In genomic region chr3:11172136-11172670, GRCh38 we compare ENCODE assay signal across 20 cellular contexts. TPM values are rescaled to one million over a fixed set of nuclear protein-coding genes. Genes with fewer than 3 reads are reported as not detected.
A peak's percentile ranks its signal among the peaks of the same experiment; 100 is the strongest.
DNase-seq lines count a peak whose midpoint lies in the region; ATAC-seq and TF ChIP-seq lines count a peak whose summit lies in the region.
"Had no signal": no experiment of that assay in that cellular context is flagged by ENCODE, and none has a peak within 500 bp of the region (broad histone marks: within the 10 kb centered on the region; RNA-seq: fewer than 3 reads in every experiment).

No MANE protein-coding gene starts in this region.

- H2AFZ ChIP-seq in H9 (ENCODE audit: low read length): no peak overlapping the region

- H3K27ac Mint-ChIP-seq in H9: no peak overlapping the region

- no peak for DNase-seq in ascending aorta (ENCODE audit: low spot score in 2 of 2)
- DNase-seq in fibroblast of the aortic adventitia (ENCODE audit: low read depth): peak; percentile 61
- peak; percentile 37 for DNase-seq in spleen
- DNase-seq in stimulated activated CD4-positive, alpha-beta T cell treated with anti-CD3 and anti-CD28 coated beads, Interleukin-15, amount 100 ng/mL, for 24 hours: no peak
- DNase-seq in NCI-H524 (lab: John Stamatoyannopoulos, UW): no peak
- no peak for DNase-seq in H9
- DNase-seq: GF-D8, Karpas-422, MM.1S, NCI-H1092 treated with DMSO at 0.1 percent for 48 hours, NCI-H2081 treated with DMSO at 0.1 percent for 48 hours, NCI-H510A, NCI-H82, Right ventricle myocardium superior had no signal

- H2BK20ac ChIP-seq in H9 (ENCODE audit: low read depth, low read length, poor library complexity, severe bottlenecking): no peak overlapping the region

- H2BK15ac ChIP-seq in H9 (ENCODE audit: low read depth, low read length): no peak overlapping the region

- no peak overlapping the region for H3K4ac ChIP-seq in H9 (ENCODE audit: low read depth, low read length)

- no peaks in the 10 kb centered on the region for H3K79me1 ChIP-seq in H9 (ENCODE audit: insufficient read depth, low read depth, low read length, poor library complexity, severe bottlenecking)

- no peak overlapping the region for H3K9ac ChIP-seq in H9 (ENCODE audit: extremely low read depth, insufficient read length, low read length)

- peaks cover 3% of the 10 kb centered on the region; the same call in 1 of the 2 replicates for H3K27me3 Mint-ChIP-seq in H9 (ENCODE audit: low read depth)

- WGBS in spleen, 5 donors: 76 to 91% (median 81%) methylated on average over 4 of the region's 4 CpGs
- no CpG with 5 or more reads among the region's 4 CpGs for WGBS in H9 (ENCODE audit: extremely low coverage, insufficient read length, low lambda C conversion rate)

- no peaks in the 10 kb centered on the region for H3K27me3 ChIP-seq in ascending aorta
- peaks cover 0 to 4% (median 0%) of the 10 kb centered on the region in 7 donors for H3K27me3 ChIP-seq in spleen (replicated peaks in 1 of 7)
- no peaks in the 10 kb centered on the region for H3K27me3 ChIP-seq in H9 (ENCODE audit: insufficient read depth, low read length)

- TF ChIP-seq CTCF in HEK293 (tag by site-specific recombination; IDR thresholded peaks at IDR 0.05) (no peak), ascending aorta (IDR thresholded peaks at IDR 0.05) (no peak), fibroblast of the aortic adventitia (IDR thresholded peaks at IDR 0.05; ENCODE audit: insufficient read depth, low read length) (no peak), spleen (IDR thresholded peaks at IDR 0.05 in 8 of 11, conservative IDR thresholded peaks at IDR 0.05 in 3 of 11) (no peak), H9 (conservative IDR thresholded peaks at IDR 0.05) (no peak)

- POLR2A ChIA-PET in HEK293 (lab: Yijun Ruan, JAX): no interaction called here

- H3K9me3 Mint-ChIP-seq in H9: no peaks in the 10 kb centered on the region
- H3K9me3 Mint-ChIP-seq: CD14-positive monocyte had no signal

- H3K4me2 ChIP-seq in H9 (ENCODE audit: insufficient read depth, insufficient read length, low read length): no peak overlapping the region
- H3K4me2 ChIP-seq: A549 had no signal

- intact Hi-C loops in ascending aorta (cut with DNase I): loop anchor here (5.0 kb wide), 1 partner anchor 35 kb away; no protein-coding TSS in a partner anchor
- intact Hi-C loops in spleen (cut with DNase I; ENCODE audit: low total_unique reads): no loop called here

- H3K79me2 ChIP-seq in H9 (ENCODE audit: insufficient read depth, low read length): no peaks in the 10 kb centered on the region

- H3K14ac ChIP-seq in H9 (ENCODE audit: insufficient read depth, low read length): no peak overlapping the region

- no peak for TF ChIP-seq POLR2A in spleen (IDR thresholded peaks at IDR 0.05)

- H3K4me1 Mint-ChIP-seq in H9: peaks cover 9% of the 10 kb centered on the region in 2 experiments

- H3K4me3 Mint-ChIP-seq in H9: no peak overlapping the region
- H3K4me3 Mint-ChIP-seq: CD14-positive monocyte had no signal

- H3K18ac ChIP-seq in H9 (ENCODE audit: insufficient read length, low read depth, low read length): no peak overlapping the region

- no peaks in the 10 kb centered on the region for H3K36me3 Mint-ChIP-seq in H9 (ENCODE audit: insufficient read depth in 1 of 3, low read depth in 3 of 3)
- H3K36me3 Mint-ChIP-seq: CD14-positive monocyte had no signal

- no peak overlapping the region for H2BK5ac ChIP-seq in H9 (ENCODE audit: insufficient read length, low read length)

- H3K4me1 ChIP-seq in HEK293 (ENCODE audit: control insufficient read depth, insufficient read depth, low read length): no peaks in the 10 kb centered on the region
- H3K4me1 ChIP-seq in ascending aorta: peaks cover 18 to 52% of the 10 kb centered on the region in 2 donors
- H3K4me1 ChIP-seq in spleen: no peaks in the 10 kb centered on the region
- no peaks in the 10 kb centered on the region for H3K4me1 ChIP-seq in H9 (ENCODE audit: insufficient read depth, low read length)
- H3K4me1 ChIP-seq: A549 had no signal

- H2BK12ac ChIP-seq in H9 (ENCODE audit: insufficient read length, low read depth, low read length): no peak overlapping the region

- H3K56ac ChIP-seq in H9 (ENCODE audit: insufficient read length, low read depth, low read length): no peak overlapping the region

- H3K23ac ChIP-seq in H9 (ENCODE audit: insufficient read length, low read depth, low read length): no peak overlapping the region

- H3K4me3 ChIP-seq in HEK293 (ENCODE audit: low read depth, low read length) (no peak overlapping the region), ascending aorta (peak overlapping the region in 1 of 2 donors; percentile 46), fibroblast of the aortic adventitia (ENCODE audit: low read depth, low read length) (no peak overlapping the region), spleen (no peak overlapping the region)
- H3K4me3 ChIP-seq: A549 had no signal

- peaks cover 2% of the 10 kb centered on the region for H4K20me1 ChIP-seq in H9 (ENCODE audit: control insufficient read depth, insufficient read depth, insufficient read length)

- H4K91ac ChIP-seq in H9 (ENCODE audit: insufficient read length, low read depth, low read length): no peak overlapping the region

- no peak overlapping the region for H3T11ph ChIP-seq in H9 (ENCODE audit: low read length)

- CTCF ChIA-PET in HEK293 (lab: Yijun Ruan, JAX): interaction anchor here (1.0 to 1.9 kb wide), 3 partner anchors 15 to 33 kb away, joined by 3 to 7 read pairs (median 5); no protein-coding TSS in a partner anchor

- no peaks in the 10 kb centered on the region for H3K23me2 ChIP-seq in H9 (ENCODE audit: insufficient read length, low read depth, low read length, poor library complexity, severe bottlenecking)

- no peak for ATAC-seq in HG03135 (IDR thresholded peaks at IDR 0.05; ENCODE audit: unreplicated experiment)
- ATAC-seq: A549, Panc1 had no signal

- H4K5ac ChIP-seq in H9 (ENCODE audit: insufficient read length, low read depth, low read length): no peak overlapping the region

- H3K9me3 ChIP-seq in HEK293 (ENCODE audit: control insufficient read depth, insufficient read depth, low read depth, low read length) (no peaks in the 10 kb centered on the region), ascending aorta (no peaks in the 10 kb centered on the region), spleen (no peaks in the 10 kb centered on the region), H9 (ENCODE audit: control insufficient read depth, low read depth, low read length) (no peaks in the 10 kb centered on the region)
- H3K9me3 ChIP-seq: A549 had no signal

- H3K27ac ChIP-seq in HEK293 (ENCODE audit: extremely low read depth, low read depth, low read length): no peak overlapping the region
- peak overlapping the region; percentile 85 to 95 for H3K27ac ChIP-seq in ascending aorta
- H3K27ac ChIP-seq in spleen: no peak overlapping the region
- no peak overlapping the region for H3K27ac ChIP-seq in H9 (ENCODE audit: insufficient read length, low read depth, low read length)
- H3K27ac ChIP-seq: A549 had no signal

- H3K36me3 ChIP-seq in HEK293 (ENCODE audit: control insufficient read depth in 2 of 2, insufficient read depth in 1 of 2, low read length in 2 of 2) (no peaks in the 10 kb centered on the region), ascending aorta (no peaks in the 10 kb centered on the region), spleen (no peaks in the 10 kb centered on the region)

- H2AK5ac ChIP-seq in H9 (ENCODE audit: insufficient read length, low read length): no peak overlapping the region

- H4K8ac ChIP-seq in H9 (replicated peaks; ENCODE audit: insufficient read length, low read depth, low read length): no peak overlapping the region

- H2BK120ac ChIP-seq in H9 (ENCODE audit: low read depth, low read length, poor library complexity, severe bottlenecking): no peak overlapping the region

TF ChIP-seq in HEK293, 187 proteins besides CTCF, POLR2A, EP300 and RAD21 (continues in another document):
- TF ChIP-seq ZNF549 (tag by site-specific recombination; IDR thresholded peaks at IDR 0.05) (no peak), SP3 (tag by site-specific recombination; IDR thresholded peaks at IDR 0.05) (no peak), ZFP3 (tag by site-specific recombination; IDR thresholded peaks at IDR 0.05; ENCODE audit: low read depth) (no peak), SALL2 (tag by site-specific recombination; IDR thresholded peaks at IDR 0.05; ENCODE audit: borderline replicate concordance) (no peak), MYNN (tag by site-specific recombination; IDR thresholded peaks at IDR 0.05; ENCODE audit: borderline replicate concordance) (no peak), ZNF76 (tag by site-specific recombination; IDR thresholded peaks at IDR 0.05; ENCODE audit: borderline replicate concordance, low read depth) (no peak), ZNF37A (tag by site-specific recombination; IDR thresholded peaks at IDR 0.05) (no peak), WT1 (tag by site-specific recombination; IDR thresholded peaks at IDR 0.05) (no peak), ZNF114 (tag by site-specific recombination; IDR thresholded peaks at IDR 0.05) (no peak), ZBTB8A (tag by site-specific recombination; IDR thresholded peaks at IDR 0.05) (no peak), ZXDB (tag by site-specific recombination; IDR thresholded peaks at IDR 0.05) (peak; percentile 44; the same call in 1 of the 2 replicates)
- TF ChIP-seq, protein P1, sequence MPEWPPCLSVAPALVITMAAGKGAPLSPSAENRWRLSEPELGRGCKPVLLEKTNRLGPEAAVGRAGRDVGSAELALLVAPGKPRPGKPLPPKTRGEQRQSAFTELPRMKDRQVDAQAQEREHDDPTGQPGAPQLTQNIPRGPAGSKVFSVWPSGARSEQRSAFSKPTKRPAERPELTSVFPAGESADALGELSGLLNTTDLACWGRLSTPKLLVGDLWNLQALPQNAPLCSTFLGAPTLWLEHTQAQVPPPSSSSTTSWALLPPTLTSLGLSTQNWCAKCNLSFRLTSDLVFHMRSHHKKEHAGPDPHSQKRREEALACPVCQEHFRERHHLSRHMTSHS (tag by site-specific recombination; IDR thresholded peaks at IDR 0.05): no peak

RNA-seq across cellular contexts. Expression of gene HRH1, which starts 17.9 kb away (rescaled TPM):
- total RNA-seq in ascending aorta (6.2 TPM), fibroblast of the aortic adventitia (ENCODE audit: low replicate concordance) (7.4 and 20.6 TPM in 2 replicates), spleen (1 to 10 TPM in 6 of 7 donors, under 1 TPM in 1; 0.92 to 4.4 (median 2.4) TPM), H9 (2021) (0.31 and 0.74 TPM in 2 replicates)
- polyA plus RNA-seq in spleen: under 1 TPM; 0.15 to 0.42 (median 0.29) TPM
- total RNA-seq: H1 had no signal

Comparison
In these comparisons a context has a peak if more than half of its experiments do, and no peak if none do; other contexts are left out.
1. H3K27ac ChIP-seq: peak in ascending aorta (2 of 2); none in HEK293 (single experiment), spleen (0 of 8) and H9 (single experiment).
2. DNase-seq: peak in fibroblast of the aortic adventitia (single experiment) and spleen (single experiment); none in ascending aorta (0 of 2), stimulated activated CD4-positive, alpha-beta T cell treated with anti-CD3 and anti-CD28 coated beads, Interleukin-15, amount 100 ng/mL, for 24 hours (single experiment), NCI-H524 (0 of 2) and H9 (single experiment).